Comparison of ENCODE assay signal across 34 cellular contexts in genomic region chr3:30805695-30806094, GRCh38.
"Had no signal": no experiment of that assay in that cellular context is flagged by ENCODE, and none has a peak within 500 bp of the region (broad histone marks: within the 10 kb centered on the region; RNA-seq: fewer than 3 reads in every experiment).

No MANE protein-coding gene starts in this region.

- DNase-seq: activated effector memory CD4-positive, alpha-beta T cell treated with anti-CD3 and anti-CD28 coated beads, Interleukin-2, amount 50 U/mL, for 16 hours; activated effector memory CD4-positive, alpha-beta T cell treated with Interleukin-2 at 50 U/mL for 16 hours; activated gamma-delta T cell; activated gamma-delta T cell treated with Interleukin-2 at 50 U/mL for 16 hours; activated naive CD4-positive, alpha-beta T cell; activated naive CD4-positive, alpha-beta T cell treated with anti-CD3 and anti-CD28 coated beads for 36 hours; activated naive CD4-positive, alpha-beta T cell treated with anti-CD3 and anti-CD28 coated beads, Interleukin-2, amount 10 ng/mL, durations not matched to agents 7 days and 5 days; activated naive CD4-positive, alpha-beta T cell treated with anti-CD3 and anti-CD28 coated beads, Interleukin-2, amount 50 U/mL, for 16 hours; activated naive CD4-positive, alpha-beta T cell treated with Interleukin-2 at 50 U/mL for 16 hours; activated naive CD8-positive, alpha-beta T cell treated with anti-CD3 and anti-CD28 coated beads for 36 hours; activated naive CD8-positive, alpha-beta T cell treated with anti-CD3 and anti-CD28 coated beads, Interleukin-2, amount 10 ng/mL, durations not matched to agents 7 days and 5 days; activated naive CD8-positive, alpha-beta T cell treated with anti-CD3 and anti-CD28 coated beads, Interleukin-2, amount 50 U/mL, for 24 hours; activated T-cell treated with anti-CD3 and anti-CD28 coated beads, Interleukin-2, amount 50 U/mL, for 1 hour; activated T-cell treated with anti-CD3 and anti-CD28 coated beads, Interleukin-2, amount 50 U/mL, for 24 hours; activated T-cell treated with anti-CD3 and anti-CD28 coated beads, Interleukin-2, amount 50 U/mL, for 4 hours; activated T-cell treated with anti-CD3 and anti-CD28 coated beads, Interleukin-2, amount 50 U/mL, for 48 hours; activated T-cell treated with anti-CD3 and anti-CD28 coated beads, Interleukin-2, amount 50 U/mL, for 72 hours; adrenal gland; amniotic stem cell; amygdala; anterior cingulate cortex; aorta; body of pancreas; brain microvascular endothelial cell; caudate nucleus; central memory CD4-positive, alpha-beta T cell; cerebellar nuclear complex had no signal

- ATAC-seq: activated naive CD4-positive, alpha-beta T cell treated with anti-CD3 and anti-CD28 coated beads, Interleukin-2, amount 50 U/mL, for 72 hours; activated naive CD8-positive, alpha-beta T cell treated with anti-CD3 and anti-CD28 coated beads, Interleukin-2, amount 50 U/mL, for 24 hours; activated T-cell treated with anti-CD3 and anti-CD28 coated beads, Interleukin-2, amount 50 U/mL, for 4 hours; activated T-cell treated with anti-CD3 and anti-CD28 coated beads, Interleukin-2, amount 50 U/mL, for 72 hours; activated T-helper 17 cell treated with anti-CD3 and anti-CD28 coated beads, Interleukin-2, amount 50 U/mL, for 72 hours; body of pancreas had no signal

- H3K4me1 ChIP-seq: adrenal gland, body of pancreas, breast epithelium had no signal

- H3K27ac ChIP-seq: adrenal gland, ascending aorta, body of pancreas, brain microvascular endothelial cell, breast epithelium, cardiac muscle cell had no signal

- H3K4me3 ChIP-seq: adrenal gland, ascending aorta, body of pancreas, breast epithelium, cardiac muscle cell had no signal

- H3K36me3 ChIP-seq: adrenal gland, ascending aorta, brain microvascular endothelial cell, breast epithelium, cardiac muscle cell had no signal

- H3K9me3 ChIP-seq: adrenal gland, ascending aorta, body of pancreas, breast epithelium had no signal

- FAIRE-seq: astrocyte, bronchial epithelial cell had no signal

- H3K27me3 ChIP-seq: adrenal gland, ascending aorta, body of pancreas, brain microvascular endothelial cell, breast epithelium, cardiac muscle cell had no signal
